1 cellular context compared by ENCODE assay signal in the genomic region with DNA sequence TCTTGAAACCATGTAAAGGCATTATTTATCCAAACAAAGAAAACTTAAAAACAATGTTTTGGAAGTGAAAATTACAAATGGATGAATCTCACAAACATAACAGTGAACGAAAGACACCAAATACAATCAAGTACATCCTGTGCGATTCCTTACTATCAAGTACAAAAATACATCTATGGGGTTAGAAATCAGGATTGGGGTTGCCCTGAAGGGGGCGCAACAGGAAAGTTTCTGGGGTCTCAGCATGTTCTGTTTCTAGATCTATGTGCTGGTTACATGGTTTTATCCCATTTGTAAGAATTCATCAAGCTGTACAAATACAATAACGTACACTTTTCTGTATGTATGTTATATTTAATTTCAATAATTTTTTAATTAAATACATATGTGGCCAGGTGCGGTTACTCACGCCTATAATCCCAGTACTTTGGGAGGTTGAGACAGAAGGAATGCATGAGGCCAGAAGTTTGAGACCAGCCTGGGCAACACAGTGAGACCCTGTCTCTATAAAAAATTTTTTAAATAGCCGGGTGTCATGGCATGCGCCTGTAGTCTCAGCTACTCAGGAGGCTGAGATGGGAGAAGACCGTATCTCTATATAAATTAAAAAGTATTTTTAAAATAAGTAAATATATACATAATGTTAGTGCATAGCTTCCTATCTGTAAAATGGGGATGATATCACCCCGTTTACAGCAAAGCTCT.
TF ChIP-seq lines count a peak whose summit lies in the region.

No MANE protein-coding gene starts in this region.

TF ChIP-seq in GM23338, 12 proteins besides CTCF, POLR2A, EP300 and RAD21 (continued from another document):
- TF ChIP-seq, protein P1, sequence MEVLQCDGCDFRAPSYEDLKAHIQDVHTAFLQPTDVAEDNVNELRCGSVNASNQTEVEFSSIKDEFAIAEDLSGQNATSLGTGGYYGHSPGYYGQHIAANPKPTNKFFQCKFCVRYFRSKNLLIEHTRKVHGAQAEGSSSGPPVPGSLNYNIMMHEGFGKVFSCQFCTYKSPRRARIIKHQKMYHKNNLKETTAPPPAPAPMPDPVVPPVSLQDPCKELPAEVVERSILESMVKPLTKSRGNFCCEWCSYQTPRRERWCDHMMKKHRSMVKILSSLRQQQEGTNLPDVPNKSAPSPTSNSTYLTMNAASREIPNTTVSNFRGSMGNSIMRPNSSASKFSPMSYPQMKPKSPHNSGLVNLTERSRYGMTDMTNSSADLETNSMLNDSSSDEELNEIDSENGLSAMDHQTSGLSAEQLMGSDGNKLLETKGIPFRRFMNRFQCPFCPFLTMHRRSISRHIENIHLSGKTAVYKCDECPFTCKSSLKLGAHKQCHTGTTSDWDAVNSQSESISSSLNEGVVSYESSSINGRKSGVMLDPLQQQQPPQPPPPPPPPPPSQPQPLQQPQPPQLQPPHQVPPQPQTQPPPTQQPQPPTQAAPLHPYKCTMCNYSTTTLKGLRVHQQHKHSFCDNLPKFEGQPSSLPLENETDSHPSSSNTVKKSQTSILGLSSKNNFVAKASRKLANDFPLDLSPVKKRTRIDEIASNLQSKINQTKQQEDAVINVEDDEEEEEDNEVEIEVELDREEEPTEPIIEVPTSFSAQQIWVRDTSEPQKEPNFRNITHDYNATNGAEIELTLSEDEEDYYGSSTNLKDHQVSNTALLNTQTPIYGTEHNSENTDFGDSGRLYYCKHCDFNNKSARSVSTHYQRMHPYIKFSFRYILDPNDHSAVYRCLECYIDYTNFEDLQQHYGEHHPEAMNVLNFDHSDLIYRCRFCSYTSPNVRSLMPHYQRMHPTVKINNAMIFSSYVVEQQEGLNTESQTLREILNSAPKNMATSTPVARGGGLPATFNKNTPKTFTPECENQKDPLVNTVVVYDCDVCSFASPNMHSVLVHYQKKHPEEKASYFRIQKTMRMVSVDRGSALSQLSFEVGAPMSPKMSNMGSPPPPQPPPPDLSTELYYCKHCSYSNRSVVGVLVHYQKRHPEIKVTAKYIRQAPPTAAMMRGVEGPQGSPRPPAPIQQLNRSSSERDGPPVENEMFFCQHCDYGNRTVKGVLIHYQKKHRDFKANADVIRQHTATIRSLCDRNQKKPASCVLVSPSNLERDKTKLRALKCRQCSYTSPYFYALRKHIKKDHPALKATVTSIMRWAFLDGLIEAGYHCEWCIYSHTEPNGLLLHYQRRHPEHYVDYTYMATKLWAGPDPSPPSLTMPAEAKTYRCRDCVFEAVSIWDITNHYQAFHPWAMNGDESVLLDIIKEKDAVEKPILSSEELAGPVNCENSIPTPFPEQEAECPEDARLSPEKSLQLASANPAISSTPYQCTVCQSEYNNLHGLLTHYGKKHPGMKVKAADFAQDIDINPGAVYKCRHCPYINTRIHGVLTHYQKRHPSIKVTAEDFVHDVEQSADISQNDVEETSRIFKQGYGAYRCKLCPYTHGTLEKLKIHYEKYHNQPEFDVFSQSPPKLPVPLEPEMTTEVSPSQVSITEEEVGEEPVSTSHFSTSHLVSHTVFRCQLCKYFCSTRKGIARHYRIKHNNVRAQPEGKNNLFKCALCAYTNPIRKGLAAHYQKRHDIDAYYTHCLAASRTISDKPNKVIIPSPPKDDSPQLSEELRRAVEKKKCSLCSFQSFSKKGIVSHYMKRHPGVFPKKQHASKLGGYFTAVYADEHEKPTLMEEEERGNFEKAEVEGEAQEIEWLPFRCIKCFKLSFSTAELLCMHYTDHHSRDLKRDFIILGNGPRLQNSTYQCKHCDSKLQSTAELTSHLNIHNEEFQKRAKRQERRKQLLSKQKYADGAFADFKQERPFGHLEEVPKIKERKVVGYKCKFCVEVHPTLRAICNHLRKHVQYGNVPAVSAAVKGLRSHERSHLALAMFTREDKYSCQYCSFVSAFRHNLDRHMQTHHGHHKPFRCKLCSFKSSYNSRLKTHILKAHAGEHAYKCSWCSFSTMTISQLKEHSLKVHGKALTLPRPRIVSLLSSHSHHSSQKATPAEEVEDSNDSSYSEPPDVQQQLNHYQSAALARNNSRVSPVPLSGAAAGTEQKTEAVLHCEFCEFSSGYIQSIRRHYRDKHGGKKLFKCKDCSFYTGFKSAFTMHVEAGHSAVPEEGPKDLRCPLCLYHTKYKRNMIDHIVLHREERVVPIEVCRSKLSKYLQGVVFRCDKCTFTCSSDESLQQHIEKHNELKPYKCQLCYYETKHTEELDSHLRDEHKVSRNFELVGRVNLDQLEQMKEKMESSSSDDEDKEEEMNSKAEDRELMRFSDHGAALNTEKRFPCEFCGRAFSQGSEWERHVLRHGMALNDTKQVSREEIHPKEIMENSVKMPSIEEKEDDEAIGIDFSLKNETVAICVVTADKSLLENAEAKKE (CRISPR knock-in tag; IDR thresholded peaks at IDR 0.05) = no peak
- TF ChIP-seq ZNF331 (CRISPR knock-in tag; IDR thresholded peaks at IDR 0.05; ENCODE audit: low read depth) (no peak), STAT1 (IDR thresholded peaks at IDR 0.05; ENCODE audit: unreplicated experiment) (no peak), JUNB (IDR thresholded peaks at IDR 0.05; ENCODE audit: unreplicated experiment) (no peak), REST (IDR thresholded peaks at IDR 0.05; ENCODE audit: unreplicated experiment) (no peak), EZH2phosphoT487 (IDR thresholded peaks at IDR 0.05; ENCODE audit: unreplicated experiment) (no peak), CREB1 (CRISPR knock-in tag; IDR thresholded peaks at IDR 0.05; ENCODE audit: low read depth) (no peak), POLR2AphosphoS5 (IDR thresholded peaks at IDR 0.05; ENCODE audit: low read depth) (no peak)
TF ChIP-seq in GM23338: peak in this region for 0.
